ENCODE assay signal across 36 cellular contexts in genomic region chr20:60068509-60068908, GRCh38.
"Had no signal": no experiment of that assay in that cellular context is flagged by ENCODE, and none has a peak within 500 bp of the region (broad histone marks: within the 10 kb centered on the region; RNA-seq: fewer than 3 reads in every experiment).

No MANE protein-coding gene starts in this region.

- H3K36me3 Mint-ChIP-seq: activated CD8-positive, alpha-beta memory T cell treated with anti-CD3 and anti-CD28 coated beads, Interleukin-2, amount 10 ng/mL, durations not matched to agents 7 days and 5 days; activated naive CD4-positive, alpha-beta T cell treated with anti-CD3 and anti-CD28 coated beads, Interleukin-2, amount 50 U/mL, for 72 hours; activated naive CD8-positive, alpha-beta T cell treated with anti-CD3 and anti-CD28 coated beads for 36 hours had no signal

- H3K36me3 ChIP-seq: adrenal gland, brain microvascular endothelial cell, breast epithelium, cardiac muscle cell had no signal

- H3K27ac ChIP-seq: adrenal gland, body of pancreas, brain microvascular endothelial cell, breast epithelium, cardiac muscle cell, VCaP had no signal

- H3K4me3 ChIP-seq: adrenal gland, body of pancreas, breast epithelium, cardiac muscle cell had no signal

- ATAC-seq: activated CD8-positive, alpha-beta memory T cell treated with anti-CD3 and anti-CD28 coated beads, Interleukin-2, amount 10 ng/mL, durations not matched to agents 7 days and 5 days; activated CD8-positive, alpha-beta T cell treated with anti-CD3 and anti-CD28 coated beads for 36 hours; activated naive CD4-positive, alpha-beta T cell treated with anti-CD3 and anti-CD28 coated beads, Interleukin-2, amount 50 U/mL, for 72 hours; activated T-cell treated with anti-CD3 and anti-CD28 coated beads, Interleukin-2, amount 50 U/mL, for 4 hours; activated T-cell treated with anti-CD3 and anti-CD28 coated beads, Interleukin-2, amount 50 U/mL, for 72 hours; body of pancreas; T-cell had no signal

- H3K27me3 ChIP-seq: adrenal gland, body of pancreas, brain microvascular endothelial cell, breast epithelium, cardiac muscle cell had no signal

- H3K9me3 ChIP-seq: adrenal gland, body of pancreas, breast epithelium had no signal

- H3K27me3 Mint-ChIP-seq: activated B cell treated with CpG ODN at 0.5 μM for 24 hours; activated CD4-positive, alpha-beta memory T cell treated with anti-CD3 and anti-CD28 coated beads for 36 hours; activated CD4-positive, alpha-beta T cell treated with anti-CD3 and anti-CD28 coated beads, Interleukin-2, amount 10 ng/mL, durations not matched to agents 24 days and 14 days; activated CD8-positive, alpha-beta T cell treated with anti-CD3 and anti-CD28 coated beads for 36 hours; activated naive CD8-positive, alpha-beta T cell treated with anti-CD3 and anti-CD28 coated beads for 36 hours; central memory CD8-positive, alpha-beta T cell; T-cell had no signal

- H3K4me3 Mint-ChIP-seq: activated B cell treated with CpG ODN at 0.5 μM for 24 hours; activated CD4-positive, alpha-beta memory T cell treated with anti-CD3 and anti-CD28 coated beads for 36 hours; activated CD4-positive, alpha-beta T cell treated with anti-CD3 and anti-CD28 coated beads, Interleukin-2, amount 10 ng/mL, durations not matched to agents 24 days and 14 days; activated CD8-positive, alpha-beta memory T cell treated with anti-CD3 and anti-CD28 coated beads, Interleukin-2, amount 10 ng/mL, durations not matched to agents 7 days and 5 days; activated CD8-positive, alpha-beta T cell treated with anti-CD3 and anti-CD28 coated beads for 36 hours; activated naive CD4-positive, alpha-beta T cell treated with anti-CD3 and anti-CD28 coated beads for 36 hours; activated naive CD8-positive, alpha-beta T cell treated with anti-CD3 and anti-CD28 coated beads for 36 hours; activated T-cell treated with anti-CD3 and anti-CD28 coated beads, Interleukin-2, amount 50 U/mL, for 4 hours; activated T-cell treated with anti-CD3 and anti-CD28 coated beads, Interleukin-2, amount 50 U/mL, for 72 hours; activated T-helper 1 cell treated with anti-CD3 and anti-CD28 coated beads, Interleukin-12 subunit alpha, Interleukin-12 subunit beta, Interleukin-2, Interleukin-4 antibody, amounts not matched to agents 30 ng/mL and 10 ng/mL and 1 ng/mL, durations not matched to agents 14 hours and 24 hours and 36 hours; central memory CD8-positive, alpha-beta T cell; T-cell; T-helper 2 cell treated with Interferon-gamma antibody and Interleukin-4, amounts not matched to agents 5 μg/mL and 100 μg/mL, for 36 hours had no signal

- H3K4me1 Mint-ChIP-seq: activated B cell treated with CpG ODN at 0.5 μM for 24 hours had no signal

- H3K9me3 Mint-ChIP-seq: activated B cell treated with CpG ODN at 0.5 μM for 24 hours; activated CD4-positive, alpha-beta T cell treated with anti-CD3 and anti-CD28 coated beads, Interleukin-2, amount 10 ng/mL, durations not matched to agents 24 days and 14 days; activated CD8-positive, alpha-beta T cell treated with anti-CD3 and anti-CD28 coated beads for 36 hours; activated naive CD4-positive, alpha-beta T cell treated with anti-CD3 and anti-CD28 coated beads, Interleukin-2, amount 50 U/mL, for 72 hours; activated naive CD8-positive, alpha-beta T cell treated with anti-CD3 and anti-CD28 coated beads for 36 hours; activated T-cell treated with anti-CD3 and anti-CD28 coated beads, Interleukin-2, amount 50 U/mL, for 72 hours; activated T-helper 2 cell treated with anti-CD3 and anti-CD28 coated beads, Interferon-gamma antibody, Interleukin-2, Interleukin-4, amounts not matched to agents 10 μg/mL and 5 μg/mL and 100 μg/mL, durations not matched to agents 14 hours and 24 hours and 36 hours; central memory CD8-positive, alpha-beta T cell; T-cell; T-helper 2 cell treated with Interferon-gamma antibody and Interleukin-4, amounts not matched to agents 5 μg/mL and 100 μg/mL, for 36 hours had no signal

- DNase-seq: activated B cell treated with CpG ODN at 0.5 μM for 24 hours; activated CD4-positive, alpha-beta memory T cell treated with anti-CD3 and anti-CD28 coated beads for 36 hours; activated CD4-positive, alpha-beta T cell treated with anti-CD3 and anti-CD28 coated beads for 4 hours; activated CD4-positive, alpha-beta T cell treated with anti-CD3 and anti-CD28 coated beads, Interleukin-2, amount 10 ng/mL, durations not matched to agents 24 days and 14 days; activated CD4-positive, alpha-beta T cell treated with anti-CD3 and anti-CD28 coated beads, Interleukin-2, amount 50 U/mL, for 1 hour; activated CD4-positive, alpha-beta T cell treated with anti-CD3 and anti-CD28 coated beads, Interleukin-2, amount 50 U/mL, for 4 hours; activated CD4-positive, CD25-positive, alpha-beta regulatory T cell treated with anti-CD3 and anti-CD28 coated beads, Interleukin-2, amount 50 U/mL, for 72 hours; activated CD8-positive, alpha-beta memory T cell treated with anti-CD3 and anti-CD28 coated beads, Interleukin-2, amount 10 ng/mL, durations not matched to agents 7 days and 5 days; activated CD8-positive, alpha-beta T cell treated with anti-CD3 and anti-CD28 coated beads for 36 hours; activated effector memory CD4-positive, alpha-beta T cell treated with Interleukin-2 at 50 U/mL for 16 hours; activated gamma-delta T cell; activated naive CD4-positive, alpha-beta T cell treated with anti-CD3 and anti-CD28 coated beads for 36 hours; activated naive CD4-positive, alpha-beta T cell treated with anti-CD3 and anti-CD28 coated beads, Interleukin-2, amount 50 U/mL, for 16 hours; activated naive CD8-positive, alpha-beta T cell treated with anti-CD3 and anti-CD28 coated beads for 36 hours; activated T-cell treated with anti-CD3 and anti-CD28 coated beads for 4 hours; activated T-cell treated with anti-CD3 and anti-CD28 coated beads, Interleukin-2, amount 50 U/mL, for 1 hour; activated T-cell treated with anti-CD3 and anti-CD28 coated beads, Interleukin-2, amount 50 U/mL, for 4 hours; activated T-cell treated with anti-CD3 and anti-CD28 coated beads, Interleukin-2, amount 50 U/mL, for 72 hours; adrenal gland; amniotic stem cell; aorta; body of pancreas; brain microvascular endothelial cell; caudate nucleus; cerebellar nuclear complex; T-cell; T-helper 2 cell; T-helper 9 cell had no signal

- H3K4me1 ChIP-seq: body of pancreas, breast epithelium had no signal

- H3K27ac Mint-ChIP-seq: activated B cell treated with CpG ODN at 0.5 μM for 24 hours; activated CD4-positive, alpha-beta memory T cell treated with anti-CD3 and anti-CD28 coated beads for 36 hours; activated CD4-positive, alpha-beta T cell treated with anti-CD3 and anti-CD28 coated beads, Interleukin-2, amount 10 ng/mL, durations not matched to agents 24 days and 14 days; activated CD8-positive, alpha-beta memory T cell treated with anti-CD3 and anti-CD28 coated beads, Interleukin-2, amount 10 ng/mL, durations not matched to agents 7 days and 5 days; activated CD8-positive, alpha-beta T cell treated with anti-CD3 and anti-CD28 coated beads for 36 hours; activated naive CD4-positive, alpha-beta T cell treated with anti-CD3 and anti-CD28 coated beads for 36 hours; activated naive CD4-positive, alpha-beta T cell treated with anti-CD3 and anti-CD28 coated beads, Interleukin-2, amount 50 U/mL, for 72 hours; activated naive CD8-positive, alpha-beta T cell treated with anti-CD3 and anti-CD28 coated beads for 36 hours; activated T-cell treated with anti-CD3 and anti-CD28 coated beads, Interleukin-2, amount 50 U/mL, for 72 hours; activated T-helper 1 cell treated with anti-CD3 and anti-CD28 coated beads, Interleukin-12 subunit alpha, Interleukin-12 subunit beta, Interleukin-2, Interleukin-4 antibody, amounts not matched to agents 30 ng/mL and 10 ng/mL and 1 ng/mL, durations not matched to agents 14 hours and 24 hours and 36 hours; activated T-helper 2 cell treated with anti-CD3 and anti-CD28 coated beads, Interferon-gamma antibody, Interleukin-2, Interleukin-4, amounts not matched to agents 10 μg/mL and 5 μg/mL and 100 μg/mL, durations not matched to agents 14 hours and 24 hours and 36 hours; T-cell; T-helper 2 cell treated with Interferon-gamma antibody and Interleukin-4, amounts not matched to agents 5 μg/mL and 100 μg/mL, for 36 hours had no signal
